ENCODE assay signal across 2 cellular contexts in genomic region chr10:63320683-63321082, GRCh38.
TF ChIP-seq lines count a peak whose summit lies in the region.

No MANE protein-coding gene starts in this region.

TF ChIP-seq in GM23338, 12 proteins besides CTCF, POLR2A, EP300 and RAD21:
- no peak for TF ChIP-seq JUNB (IDR thresholded peaks at IDR 0.05; ENCODE audit: unreplicated experiment)
- no peak for TF ChIP-seq REST (IDR thresholded peaks at IDR 0.05; ENCODE audit: unreplicated experiment)
- no peak for TF ChIP-seq STAT1 (IDR thresholded peaks at IDR 0.05; ENCODE audit: unreplicated experiment)
- no peak for TF ChIP-seq NANOG (IDR thresholded peaks at IDR 0.05; ENCODE audit: borderline replicate concordance)
- no peak for TF ChIP-seq EZH2phosphoT487 (IDR thresholded peaks at IDR 0.05; ENCODE audit: unreplicated experiment)
- TF ChIP-seq POLR2AphosphoS5 (IDR thresholded peaks at IDR 0.05; ENCODE audit: low read depth): no peak
- TF ChIP-seq ETS1 (IDR thresholded peaks at IDR 0.05): no peak
TF ChIP-seq in GM23338: peak in this region for 0.

TF ChIP-seq in K562, 482 proteins besides CTCF, POLR2A, EP300 and RAD21 (continued from another document):
- TF ChIP-seq TFE3 (CRISPR knock-in tag; IDR thresholded peaks at IDR 0.05): no peak
- TF ChIP-seq CCNT2 (IDR thresholded peaks at IDR 0.05; ENCODE audit: borderline replicate concordance, extremely low read depth, insufficient read length, low read depth, low read length): no peak
